In genomic region chr7:47327698-47328391, GRCh38 we compare ENCODE assay signal across 8 cellular contexts.
DNase-seq lines count a peak whose midpoint lies in the region; ATAC-seq and TF ChIP-seq lines count a peak whose summit lies in the region.

No MANE protein-coding gene starts in this region.

- in situ Hi-C loops in GM23248 (cut with MboI): no loop called here

- no peaks in the 10 kb centered on the region for H3K4me1 Mint-ChIP-seq in naive thymus-derived CD8-positive, alpha-beta T cell

- H3K4me2 ChIP-seq in GM23248 (ENCODE audit: unreplicated experiment): peak overlapping the region; percentile 83

- no peaks in the 10 kb centered on the region for H3K9me3 Mint-ChIP-seq in naive thymus-derived CD8-positive, alpha-beta T cell

- no peaks in the 10 kb centered on the region for H3K36me3 Mint-ChIP-seq in naive thymus-derived CD8-positive, alpha-beta T cell

- no peak overlapping the region for H3K4me3 Mint-ChIP-seq in naive thymus-derived CD8-positive, alpha-beta T cell

- no peaks in the 10 kb centered on the region for H3K36me3 ChIP-seq in GM23248 (ENCODE audit: low read depth)
- H3K36me3 ChIP-seq in left ventricle myocardium inferior: no peaks in the 10 kb centered on the region

- H3K79me2 ChIP-seq in GM23248 (ENCODE audit: insufficient read depth): peaks cover 13% of the 10 kb centered on the region; the same call in 1 of the 2 replicates

- no peak for ATAC-seq in naive thymus-derived CD8-positive, alpha-beta T cell
- ATAC-seq in GM19463 (IDR thresholded peaks at IDR 0.05; ENCODE audit: unreplicated experiment): no peak

- no peaks in the 10 kb centered on the region for H3K9me2 ChIP-seq in GM23248 (ENCODE audit: insufficient read depth)

- intact Hi-C loops in left ventricle myocardium inferior (cut with micrococcal nuclease): no loop called here

- POLR2A ChIA-PET in naive thymus-derived CD8-positive, alpha-beta T cell (lab: Charles Lee): no interaction called here

- no peaks in the 10 kb centered on the region for H4K20me1 ChIP-seq in GM23248 (ENCODE audit: insufficient read depth)

- peaks cover 34% of the 10 kb centered on the region for H3K4me1 ChIP-seq in GM23248 (ENCODE audit: insufficient read depth)
- H3K4me1 ChIP-seq in left ventricle myocardium inferior: peaks cover 98% of the 10 kb centered on the region

- peaks cover 0 to 8% (median 1%) of the 10 kb centered on the region in 5 donors for H3K27me3 Mint-ChIP-seq in naive thymus-derived CD8-positive, alpha-beta T cell

- H3K27ac ChIP-seq in GM23248 (peak overlapping the region; percentile 52), adipose tissue (ENCODE audit: low read depth, low read length) (peak overlapping the region; percentile 57), left ventricle myocardium inferior (replicated peaks) (peak overlapping the region; percentile 98)

- peak overlapping the region; percentile 46 for H3K4me3 ChIP-seq in GM23248
- peak overlapping the region; percentile 65 for H3K4me3 ChIP-seq in left ventricle myocardium inferior

- H3K27ac Mint-ChIP-seq in naive thymus-derived CD8-positive, alpha-beta T cell: no peak overlapping the region

- H3F3A ChIP-seq in GM23248 (ENCODE audit: insufficient read depth): peaks cover 39% of the 10 kb centered on the region

- H2AFZ ChIP-seq in GM23248: no peak overlapping the region

- DNase-seq in GM23248 (peak; percentile 96), left ventricle myocardium inferior (peak; percentile 94), pons (ENCODE audit: low spot score) (peak; percentile 92), cerebellar nuclear complex (lab: John Stamatoyannopoulos, UW) (no peak)
- no peak for DNase-seq in activated CD4-positive, alpha-beta T cell treated with anti-CD3 and anti-CD28 coated beads for 4 hours
- no peak for DNase-seq in naive thymus-derived CD8-positive, alpha-beta T cell

- H3K27me3 ChIP-seq in GM23248 (replicated peaks; ENCODE audit: insufficient read depth) (no peaks in the 10 kb centered on the region), left ventricle myocardium inferior (ENCODE audit: low read depth) (no peaks in the 10 kb centered on the region)

- WGBS in GM23248 (ENCODE audit: low coverage in 1 of 2, low lambda C conversion rate in 2 of 2, missing lambda C conversion rate in 2 of 2), 2 experiments: 2 to 8% methylated on average over 13 to 21 of the region's 24 CpGs
- WGBS in adipose tissue, 3 donors: 34 to 52% (median 37%) methylated on average over 24 of the region's 24 CpGs

- no peak for TF ChIP-seq CTCF in left ventricle myocardium inferior (IDR thresholded peaks at IDR 0.05; ENCODE audit: borderline replicate concordance)

- H3K9me3 ChIP-seq in GM23248 (ENCODE audit: low read depth) (no peaks in the 10 kb centered on the region), left ventricle myocardium inferior (replicated peaks) (no peaks in the 10 kb centered on the region)

- peak overlapping the region; percentile 52 for H3K9ac ChIP-seq in GM23248

Comparison
In these comparisons a context has a peak if more than half of its experiments do, and no peak if none do; other contexts are left out.
1. DNase-seq: peak in GM23248 (single experiment), left ventricle myocardium inferior (single experiment) and pons (single experiment); none in activated CD4-positive, alpha-beta T cell treated with anti-CD3 and anti-CD28 coated beads for 4 hours (0 of 2), naive thymus-derived CD8-positive, alpha-beta T cell (0 of 10) and cerebellar nuclear complex (0 of 2).
2. Peak in every context shown above with its lines, with median percentiles within 50 percentile points of each other: H3K27ac ChIP-seq.